9 cellular contexts compared by ENCODE assay signal in the genomic region with DNA sequence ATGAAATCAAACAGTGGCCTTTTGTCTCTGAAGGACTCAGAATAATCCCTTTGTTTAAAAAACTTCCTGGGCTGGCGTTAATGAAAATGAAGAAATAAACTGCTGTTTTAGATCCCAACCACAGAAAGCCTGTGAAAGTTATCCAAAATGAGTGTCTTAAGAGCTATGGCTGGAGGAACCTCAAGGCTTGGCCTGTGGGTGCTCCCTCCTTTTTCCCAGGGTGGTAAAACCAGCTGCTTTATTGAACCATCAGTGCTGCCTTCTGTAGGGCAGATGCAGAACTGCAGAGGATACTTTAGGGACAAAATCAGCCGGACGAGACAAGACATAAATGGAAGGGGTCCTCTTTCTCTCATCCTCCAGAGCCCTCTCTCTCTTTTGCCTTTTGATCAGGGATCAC.
A peak's percentile ranks its signal among the peaks of the same experiment; 100 is the strongest.
DNase-seq lines count a peak whose midpoint lies in the region; ATAC-seq and TF ChIP-seq lines count a peak whose summit lies in the region.
"Had no signal": no experiment of that assay in that cellular context is flagged by ENCODE, and none has a peak within 500 bp of the region (broad histone marks: within the 10 kb centered on the region; RNA-seq: fewer than 3 reads in every experiment).

No MANE protein-coding gene starts in this region.

- TF ChIP-seq POLR2A in breast epithelium (IDR thresholded peaks at IDR 0.05): no peak

- DNase-seq in GM06990 (ENCODE audit: extremely low read depth, insufficient read length): no peak
- peak in 1 of 2 donors; percentile 56 for DNase-seq in breast epithelium (ENCODE audit: low spot score in 2 of 2)
- DNase-seq in myocyte (ENCODE audit: low read depth): peak; percentile 16
- DNase-seq in DMS79 treated with DMSO at 0.1 percent for 48 hours (lab: John Stamatoyannopoulos, UW): no peak
- DNase-seq in DMS114 treated with DMSO at 0.1 percent for 48 hours (lab: John Stamatoyannopoulos, UW; ENCODE audit: unreplicated experiment): no peak
- DNase-seq in aorta: no peak
- no peak for DNase-seq in activated CD4-positive, alpha-beta T cell treated with anti-CD3 and anti-CD28 coated beads, Interleukin-2, amount 50 U/mL, for 1 hour
- DNase-seq: NCI-H1417 treated with DMSO at 0.1 percent for 48 hours had no signal

- H3K27me3 ChIP-seq in GM06990 (replicated peaks; ENCODE audit: control insufficient read depth, insufficient read depth, low read length) (no peaks in the 10 kb centered on the region), breast epithelium (no peaks in the 10 kb centered on the region), aorta (ENCODE audit: control insufficient read depth in 1 of 2, insufficient read depth in 2 of 2, low read length in 1 of 2) (no peaks in the 10 kb centered on the region)

- no peak for TF ChIP-seq EP300 in Ishikawa (IDR thresholded peaks at IDR 0.05; ENCODE audit: borderline replicate concordance)

- TF ChIP-seq RAD21 in Ishikawa (IDR thresholded peaks at IDR 0.05; ENCODE audit: low read depth): peak; percentile 35; the same call in 1 of the 2 replicates

- TF ChIP-seq CTCF in GM06990 (IDR thresholded peaks at IDR 0.05; ENCODE audit: insufficient read depth, low read length, poor library complexity, severe bottlenecking) (peak; percentile 51), breast epithelium (IDR thresholded peaks at IDR 0.05) (peak; percentile 11 to 58 (median 28))

- H3K27ac ChIP-seq in breast epithelium: peak overlapping the region; percentile 82 to 83
- H3K27ac ChIP-seq in aorta (ENCODE audit: low read depth in 1 of 2, low read length in 2 of 2): no peak overlapping the region

- H3K4me1 ChIP-seq in breast epithelium (peaks cover 0 to 10% of the 10 kb centered on the region in 2 donors), aorta (ENCODE audit: control insufficient read depth in 1 of 2, insufficient read depth in 2 of 2, low read length in 2 of 2) (peaks cover 6 to 10% of the 10 kb centered on the region in 2 donors)

- intact Hi-C loops in breast epithelium (cut with DNase I; ENCODE audit: low total_unique reads) (no loop called here), aorta (cut with DNase I) (no loop called here)

- H3K4me3 ChIP-seq in GM06990 (replicated peaks; ENCODE audit: low read depth, low read length) (no peak overlapping the region), breast epithelium (peak overlapping the region in 1 of 3 donors; percentile 24), aorta (ENCODE audit: low read length in 2 of 2) (no peak overlapping the region)

- WGBS in aorta, 2 donors: 85 to 91% methylated on average over 3 of the region's 3 CpGs

- H3K9me3 ChIP-seq in breast epithelium: no peaks in the 10 kb centered on the region
- no peaks in the 10 kb centered on the region for H3K9me3 ChIP-seq in aorta (ENCODE audit: control insufficient read depth, low read length)

- H3K36me3 ChIP-seq in GM06990 (ENCODE audit: control insufficient read depth, insufficient read depth, low read length): peaks cover 30% of the 10 kb centered on the region
- no peaks in the 10 kb centered on the region for H3K36me3 ChIP-seq in breast epithelium
- peaks cover 3 to 4% of the 10 kb centered on the region in 2 donors for H3K36me3 ChIP-seq in aorta (ENCODE audit: control insufficient read depth in 1 of 2, insufficient read depth in 2 of 2, low read length in 1 of 2)

- ATAC-seq in aorta (ENCODE audit: low FRiP score): no peak

TF ChIP-seq in Ishikawa, 13 proteins besides CTCF, POLR2A, EP300 and RAD21:
- TF ChIP-seq TCF12 (IDR thresholded peaks at IDR 0.05; ENCODE audit: low read depth): no peak
- TF ChIP-seq, protein P1, sequence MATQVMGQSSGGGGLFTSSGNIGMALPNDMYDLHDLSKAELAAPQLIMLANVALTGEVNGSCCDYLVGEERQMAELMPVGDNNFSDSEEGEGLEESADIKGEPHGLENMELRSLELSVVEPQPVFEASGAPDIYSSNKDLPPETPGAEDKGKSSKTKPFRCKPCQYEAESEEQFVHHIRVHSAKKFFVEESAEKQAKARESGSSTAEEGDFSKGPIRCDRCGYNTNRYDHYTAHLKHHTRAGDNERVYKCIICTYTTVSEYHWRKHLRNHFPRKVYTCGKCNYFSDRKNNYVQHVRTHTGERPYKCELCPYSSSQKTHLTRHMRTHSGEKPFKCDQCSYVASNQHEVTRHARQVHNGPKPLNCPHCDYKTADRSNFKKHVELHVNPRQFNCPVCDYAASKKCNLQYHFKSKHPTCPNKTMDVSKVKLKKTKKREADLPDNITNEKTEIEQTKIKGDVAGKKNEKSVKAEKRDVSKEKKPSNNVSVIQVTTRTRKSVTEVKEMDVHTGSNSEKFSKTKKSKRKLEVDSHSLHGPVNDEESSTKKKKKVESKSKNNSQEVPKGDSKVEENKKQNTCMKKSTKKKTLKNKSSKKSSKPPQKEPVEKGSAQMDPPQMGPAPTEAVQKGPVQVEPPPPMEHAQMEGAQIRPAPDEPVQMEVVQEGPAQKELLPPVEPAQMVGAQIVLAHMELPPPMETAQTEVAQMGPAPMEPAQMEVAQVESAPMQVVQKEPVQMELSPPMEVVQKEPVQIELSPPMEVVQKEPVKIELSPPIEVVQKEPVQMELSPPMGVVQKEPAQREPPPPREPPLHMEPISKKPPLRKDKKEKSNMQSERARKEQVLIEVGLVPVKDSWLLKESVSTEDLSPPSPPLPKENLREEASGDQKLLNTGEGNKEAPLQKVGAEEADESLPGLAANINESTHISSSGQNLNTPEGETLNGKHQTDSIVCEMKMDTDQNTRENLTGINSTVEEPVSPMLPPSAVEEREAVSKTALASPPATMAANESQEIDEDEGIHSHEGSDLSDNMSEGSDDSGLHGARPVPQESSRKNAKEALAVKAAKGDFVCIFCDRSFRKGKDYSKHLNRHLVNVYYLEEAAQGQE (IDR thresholded peaks at IDR 0.05; ENCODE audit: low read depth): no peak

Comparison
In these comparisons a context has a peak if more than half of its experiments do, and no peak if none do; other contexts are left out.
1. H3K27ac ChIP-seq: peak in breast epithelium (2 of 2); none in aorta (0 of 2).